Comparison of ENCODE assay signal across 9 cellular contexts in the genomic region with DNA sequence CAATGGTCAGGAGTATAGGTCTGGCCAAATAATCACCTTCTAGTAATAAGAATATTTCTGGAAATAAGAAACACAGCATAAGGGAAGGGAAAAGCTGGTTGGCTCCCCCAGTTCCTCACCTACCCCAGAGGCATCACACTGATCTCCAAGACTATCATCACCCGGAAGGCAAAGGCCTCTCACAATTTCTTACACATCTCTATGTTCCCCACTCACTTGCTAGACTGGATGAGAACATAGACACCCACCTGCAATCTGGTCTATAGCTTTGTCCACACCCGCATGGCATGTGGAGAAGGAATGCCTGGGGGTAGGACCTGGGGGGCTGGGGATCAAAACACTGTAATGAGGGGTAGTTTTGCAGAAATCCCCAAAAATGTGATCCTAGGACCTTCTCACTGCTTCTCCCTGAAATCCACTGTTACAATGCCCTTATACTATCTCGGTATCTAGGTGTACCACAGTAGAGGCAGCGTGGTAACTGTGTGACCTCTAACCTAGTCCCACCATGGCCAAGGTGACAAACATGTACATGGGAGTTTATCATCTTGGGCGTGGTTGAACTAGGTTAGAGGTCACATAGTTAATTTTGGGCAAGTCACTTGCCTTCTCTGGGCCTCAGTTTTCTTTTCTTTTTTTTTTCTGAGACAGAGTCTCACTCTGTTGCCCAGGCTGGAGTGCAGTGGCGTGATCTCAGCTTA. TPM values are rescaled to one million over a fixed set of nuclear protein-coding genes. Genes with fewer than 3 reads are reported as not detected.
A peak's percentile ranks its signal among the peaks of the same experiment; 100 is the strongest.
DNase-seq lines count a peak whose midpoint lies in the region; ATAC-seq and TF ChIP-seq lines count a peak whose summit lies in the region.
"Had no signal": no experiment of that assay in that cellular context is flagged by ENCODE, and none has a peak within 500 bp of the region (broad histone marks: within the 10 kb centered on the region; RNA-seq: fewer than 3 reads in every experiment).

No MANE protein-coding gene starts in this region.

- H3K4me3 ChIP-seq in mammary epithelial cell (replicated peaks in 1 of 3; ENCODE audit: insufficient read depth in 1 of 3, low read depth in 2 of 3, low read length in 3 of 3) = no peak overlapping the region
- no peak overlapping the region for H3K4me3 ChIP-seq in gastroesophageal sphincter
- no peak overlapping the region for H3K4me3 ChIP-seq in transverse colon
- H3K4me3 ChIP-seq: colonic mucosa had no signal

- H3K36me3 ChIP-seq in mammary epithelial cell (ENCODE audit: insufficient read depth, low read length) = no peaks in the 10 kb centered on the region
- H3K36me3 ChIP-seq in gastroesophageal sphincter = no peaks in the 10 kb centered on the region
- no peaks in the 10 kb centered on the region for H3K36me3 ChIP-seq in transverse colon
- H3K36me3 ChIP-seq: colonic mucosa had no signal

- WGBS in mammary epithelial cell (ENCODE audit: low coverage, missing lambda C conversion rate) = 72% methylated on average over 6 of the region's 6 CpGs
- WGBS in gastroesophageal sphincter (ENCODE audit: low coverage in 1 of 2), 2 donors = 80 to 96% methylated on average over 3 to 5 of the region's 6 CpGs
- WGBS in transverse colon (ENCODE audit: low coverage in 1 of 2), 2 donors = 76 to 81% methylated on average over 4 to 6 of the region's 6 CpGs

- peaks cover 7% of the 10 kb centered on the region for H3K9me3 Mint-ChIP-seq in MCF 10A (ENCODE audit: unreplicated experiment)
- H3K9me3 Mint-ChIP-seq in T-cell = no peaks in the 10 kb centered on the region

- TF ChIP-seq CTCF in mammary epithelial cell (conservative IDR thresholded peaks at IDR 0.05 in 1 of 2, IDR thresholded peaks at IDR 0.05 in 1 of 2; ENCODE audit: extremely low read depth in 1 of 2, insufficient read depth in 1 of 2, low read depth in 1 of 2, low read length in 2 of 2) = no peak
- TF ChIP-seq CTCF in MCF 10A (IDR thresholded peaks at IDR 0.05; ENCODE audit: unreplicated experiment) = no peak
- no peak for TF ChIP-seq CTCF in gastroesophageal sphincter (IDR thresholded peaks at IDR 0.05)
- TF ChIP-seq CTCF in transverse colon (IDR thresholded peaks at IDR 0.05) = no peak

- H3K4me1 ChIP-seq in mammary epithelial cell (ENCODE audit: insufficient read depth, low read length) (peaks cover 8% of the 10 kb centered on the region), gastroesophageal sphincter (peaks cover 0 to 47% (median 3%) of the 10 kb centered on the region in 3 donors), transverse colon (peaks cover 0 to 27% (median 6%) of the 10 kb centered on the region in 4 donors)
- H3K4me1 ChIP-seq: colonic mucosa had no signal

- dilution Hi-C loops in mammary epithelial cell (cut with HindIII; ENCODE audit: low sequenced_read_pairs) = no loop called here

- H3K27me3 ChIP-seq in mammary epithelial cell (ENCODE audit: insufficient read depth, low read length) (no peaks in the 10 kb centered on the region), gastroesophageal sphincter (no peaks in the 10 kb centered on the region), transverse colon (peaks cover 6% of the 10 kb centered on the region)
- H3K27me3 ChIP-seq: colonic mucosa had no signal

- H2AFZ ChIP-seq in mammary epithelial cell (ENCODE audit: low read depth, low read length) = peak overlapping the region; percentile 25

- H3K27ac ChIP-seq in mammary epithelial cell (ENCODE audit: insufficient read depth, low read depth, low read length) (no peak overlapping the region), gastroesophageal sphincter (peak overlapping the region; percentile 14 to 81 (median 76)), transverse colon (peak overlapping the region in 3 of 4 donors; percentile 26 to 48 (median 27))
- H3K27ac ChIP-seq: colonic mucosa had no signal

- TF ChIP-seq POLR2A in gastroesophageal sphincter (IDR thresholded peaks at IDR 0.05) (no peak), transverse colon (IDR thresholded peaks at IDR 0.05) (no peak)

- H3K4me3 Mint-ChIP-seq in MCF 10A (ENCODE audit: unreplicated experiment) = no peak overlapping the region
- H3K4me3 Mint-ChIP-seq in T-cell = peak overlapping the region; percentile 7 to 64 (median 59)

- H3K79me2 ChIP-seq in mammary epithelial cell (ENCODE audit: insufficient read depth, low read length) = no peaks in the 10 kb centered on the region

- intact Hi-C loops in mammary epithelial cell (cut with micrococcal nuclease) (loop anchor here (1.0 to 2.0 kb wide), 3 partner anchors 29 to 359 kb away; a partner anchor contains a TSS), MCF 10A (cut with micrococcal nuclease) (loop anchor here (1.0 to 2.0 kb wide), 3 partner anchors 75 to 361 kb away; a partner anchor contains a TSS), transverse colon (cut with DNase I; ENCODE audit: low total_unique reads) (loop anchor here (1.0 kb wide), 1 partner anchor 75 kb away; no protein-coding TSS in a partner anchor)

- H3K36me3 Mint-ChIP-seq in MCF 10A (ENCODE audit: insufficient read depth, unreplicated experiment) (no peaks in the 10 kb centered on the region), T-cell (no peaks in the 10 kb centered on the region)

- no peak for TF ChIP-seq EP300 in gastroesophageal sphincter (IDR thresholded peaks at IDR 0.05)
- TF ChIP-seq EP300 in transverse colon (IDR thresholded peaks at IDR 0.05; ENCODE audit: low read depth) = no peak

- no peak overlapping the region for H3K4me2 ChIP-seq in mammary epithelial cell (ENCODE audit: insufficient read depth, low read depth, low read length)

- no peak overlapping the region for H3K9ac ChIP-seq in mammary epithelial cell (ENCODE audit: insufficient read depth, low read length)

- CTCF ChIA-PET in mammary epithelial cell (lab: Charles Lee; ENCODE audit: low non-redundant PET) (interaction anchor here (0.6 to 0.9 kb wide), 4 partner anchors 29 to 503 kb away, joined by 3 to 6 read pairs (median 4); a partner anchor contains a TSS), MCF 10A (lab: Yijun Ruan, JAX) (interaction anchor here (0.6 to 10.2 kb wide), 21 partner anchors 19 to 535 kb away, joined by 3 to 149 read pairs (median 4); a partner anchor contains a TSS), T-cell (lab: Charles Lee) (interaction anchor here (0.5 to 6.4 kb wide), 30 partner anchors 8 to 135 kb away, joined by 3 to 106 read pairs (median 4); a partner anchor contains a TSS)

- H3K9me3 ChIP-seq in mammary epithelial cell (replicated peaks; ENCODE audit: insufficient read depth, low read length) (no peaks in the 10 kb centered on the region), gastroesophageal sphincter (no peaks in the 10 kb centered on the region), transverse colon (no peaks in the 10 kb centered on the region)
- H3K9me3 ChIP-seq: colonic mucosa had no signal

- no peaks in the 10 kb centered on the region for H3K27me3 Mint-ChIP-seq in MCF 10A (ENCODE audit: insufficient read depth, unreplicated experiment)
- no peaks in the 10 kb centered on the region for H3K27me3 Mint-ChIP-seq in T-cell

- no TSS peak for BruUV-seq in mammary epithelial cell (replicated peaks; lab: Mats Ljungman, UMichigan)
- no TSS peak for BruUV-seq in MCF 10A (replicated peaks; lab: Mats Ljungman, UMichigan)

- H4K20me1 ChIP-seq in mammary epithelial cell (ENCODE audit: insufficient read depth, low read length) = no peaks in the 10 kb centered on the region

- ATAC-seq in T-cell (replicated peaks in 1 of 4) (peak; percentile 18 to 28 (median 22)), gastroesophageal sphincter (no peak), HG03432 (IDR thresholded peaks at IDR 0.05; ENCODE audit: unreplicated experiment) (no peak), GM19397 (IDR thresholded peaks at IDR 0.05; ENCODE audit: unreplicated experiment) (no peak)

- DNase-seq in mammary epithelial cell (no peak), MCF 10A (ENCODE audit: unreplicated experiment) (no peak), T-cell (no peak), transverse colon (no peak), NCI-H69 (lab: John Stamatoyannopoulos, UW) (no peak)

- H3K27ac Mint-ChIP-seq in MCF 10A (ENCODE audit: low read depth, unreplicated experiment) (no peak overlapping the region), T-cell (peak overlapping the region; percentile 88 to 92)

- POLR2A ChIA-PET in MCF 10A (lab: Yijun Ruan, JAX) = interaction anchor here (0.6 to 1.9 kb wide), 7 partner anchors 10 to 258 kb away, joined by 3 to 6 read pairs (median 4); a partner anchor contains a TSS
- POLR2A ChIA-PET in T-cell (lab: Charles Lee) = interaction anchor here (0.6 to 0.7 kb wide), 4 partner anchors 37 to 129 kb away, joined by 3 to 8 read pairs (median 4); a partner anchor contains a TSS

- in situ Hi-C loops in mammary epithelial cell (cut with MboI; ENCODE audit: low sequenced_read_pairs in 2 of 2) = loop anchor here (5.0 to 10.0 kb wide), 2 partner anchors 72 to 75 kb away; no protein-coding TSS in a partner anchor
- in situ Hi-C loops in transverse colon (cut with MboI; ENCODE audit: low pct_ligation_motif_present in 1 of 4, low pct_unique_long_range_greater_than_20kb in 1 of 4, low sequenced_read_pairs in 3 of 4) = loop anchor here (5.0 to 25.0 kb wide), 4 partner anchors 72 to 352 kb away; a partner anchor contains a TSS

- H3K4me1 Mint-ChIP-seq in MCF 10A (ENCODE audit: insufficient read depth, unreplicated experiment) (peaks cover 9% of the 10 kb centered on the region), T-cell (peaks cover 30 to 36% (median 35%) of the 10 kb centered on the region in 3 donors)

RNA-seq across cellular contexts. Expression of a gene that starts 29.5 kb away (rescaled TPM):
- total RNA-seq in mammary epithelial cell = 1 to 10 TPM in 1 of 2 donors, not detected in 1; 1.1 TPM
- polyA plus RNA-seq in mammary epithelial cell = 0.24 TPM
- not detected for polyA minus RNA-seq in mammary epithelial cell
- not detected in 2 replicates for total RNA-seq in MCF 10A (2022)
- 10 to 100 TPM in 4 of 5 donors, 1 to 10 TPM in 1; 7.6 to 16.8 (median 15.6) TPM for total RNA-seq in T-cell
- 10 to 100 TPM in 1 of 4 donors, 1 to 10 TPM in 3; 6.6 to 14.2 (median 8.4) TPM for total RNA-seq in gastroesophageal sphincter
- 1 to 10 TPM in 2 of 4 donors, not detected in 2; 2.5 to 3.7 TPM for total RNA-seq in transverse colon

RNA-seq across cellular contexts. Expression of a gene that starts 41.5 kb away (rescaled TPM):
- total RNA-seq in mammary epithelial cell (10 to 100 TPM in 1 of 2 donors, 1 to 10 TPM in 1; 9.2 to 13.5 TPM), MCF 10A (2022) (13.2 and 16.0 TPM in 2 replicates), T-cell (1 to 10 TPM; 4.9 to 9.5 (median 8.2) TPM), gastroesophageal sphincter (10 to 100 TPM in 3 of 4 donors, 1 to 10 TPM in 1; 9.8 to 16.6 (median 13.4) TPM), transverse colon (1 to 10 TPM; 2.4 to 8.6 (median 5.3) TPM)
- 7.7 TPM for polyA plus RNA-seq in mammary epithelial cell
- polyA minus RNA-seq in mammary epithelial cell = 3.5 TPM

RNA-seq across cellular contexts. Expression of a gene that starts 41.6 kb away (rescaled TPM):
- total RNA-seq in mammary epithelial cell (10 to 100 TPM in 1 of 2 donors, 1 to 10 TPM in 1; 5.3 to 19.5 TPM), MCF 10A (2022) (14.4 and 18.8 TPM in 2 replicates), T-cell (10 to 100 TPM; 19.2 to 29.8 (median 25.5) TPM), gastroesophageal sphincter (1 to 10 TPM; 3.3 to 8.1 (median 6.8) TPM), transverse colon (10 to 100 TPM in 1 of 4 donors, 1 to 10 TPM in 2, not detected in 1; 1.6 to 14.2 (median 4.6) TPM)
- polyA plus RNA-seq in mammary epithelial cell = 9.3 TPM
- polyA minus RNA-seq in mammary epithelial cell = 2.8 TPM

Comparison
In these comparisons a context has a peak if more than half of its experiments do, and no peak if none do; other contexts are left out.
1. ATAC-seq: peak in T-cell (4 of 4); none in gastroesophageal sphincter (single experiment), HG03432 (single experiment) and GM19397 (single experiment).